In genomic region chr2:223052710-223053261, GRCh38 we compare ENCODE assay signal across 10 cellular contexts. TPM values are rescaled to one million over a fixed set of nuclear protein-coding genes. Genes with fewer than 3 reads are reported as not detected.
DNase-seq lines count a peak whose midpoint lies in the region; ATAC-seq and TF ChIP-seq lines count a peak whose summit lies in the region.
"Had no signal": no experiment of that assay in that cellular context is flagged by ENCODE, and none has a peak within 500 bp of the region (broad histone marks: within the 10 kb centered on the region; RNA-seq: fewer than 3 reads in every experiment).

No MANE protein-coding gene starts in this region.

- H3K36me3 ChIP-seq in mesenchymal stem cell (ENCODE audit: control insufficient read depth in 1 of 2, insufficient read depth in 2 of 2, low read depth in 1 of 2, low read length in 2 of 2): no peaks in the 10 kb centered on the region

- DNase-seq in HFFc6 (no peak), coronary artery (ENCODE audit: low spot score) (peak; percentile 75), mesenchymal stem cell (peak; percentile 47), substantia nigra (lab: John Stamatoyannopoulos, UW) (no peak), inferior parietal cortex (ENCODE audit: extremely low spot score) (no peak), NCI-H1694 treated with DMSO at 0.1 percent for 48 hours (lab: John Stamatoyannopoulos, UW) (no peak), superior temporal gyrus (ENCODE audit: extremely low spot score) (no peak)
- DNase-seq: activated naive CD8-positive, alpha-beta T cell treated with anti-CD3 and anti-CD28 coated beads, Interleukin-2, amount 10 ng/mL, durations not matched to agents 7 days and 5 days; NCI-H774 had no signal

- H3K9me3 ChIP-seq in mesenchymal stem cell (ENCODE audit: control insufficient read depth, low read length): no peaks in the 10 kb centered on the region

- H3K27ac ChIP-seq in coronary artery (peak overlapping the region; percentile 90 to 96), mesenchymal stem cell (ENCODE audit: low read length, poor library complexity, severe bottlenecking) (no peak overlapping the region), substantia nigra (ENCODE audit: low read depth, low read length, poor library complexity, severe bottlenecking) (peak overlapping the region; percentile 4)

- H3K4ac ChIP-seq in mesenchymal stem cell (ENCODE audit: low read depth in 1 of 2, low read length in 2 of 2): peak overlapping the region; percentile 0 to 70

- H2AK5ac ChIP-seq in mesenchymal stem cell (ENCODE audit: low read length, severe bottlenecking): no peak overlapping the region

- H3K4me1 ChIP-seq in mesenchymal stem cell (ENCODE audit: control insufficient read depth, insufficient read depth, low read depth, low read length): peaks cover 3% of the 10 kb centered on the region

- 92% methylated on average over 29 of the region's 29 CpGs for WGBS in mesenchymal stem cell

- no peak for ATAC-seq in HG03097 (IDR thresholded peaks at IDR 0.05; ENCODE audit: low FRiP score, unreplicated experiment)

- H3K36me3 Mint-ChIP-seq in HFFc6 (ENCODE audit: low read depth): peaks cover 20% of the 10 kb centered on the region
- H3K36me3 Mint-ChIP-seq: activated naive CD8-positive, alpha-beta T cell treated with anti-CD3 and anti-CD28 coated beads, Interleukin-2, amount 10 ng/mL, durations not matched to agents 7 days and 5 days had no signal

- H3K4me1 Mint-ChIP-seq in HFFc6 (ENCODE audit: low read depth): peaks cover 83% of the 10 kb centered on the region
- H3K4me1 Mint-ChIP-seq: activated naive CD8-positive, alpha-beta T cell treated with anti-CD3 and anti-CD28 coated beads, Interleukin-2, amount 10 ng/mL, durations not matched to agents 7 days and 5 days had no signal

- H3K4me2 ChIP-seq in mesenchymal stem cell (ENCODE audit: low read length, poor library complexity, severe bottlenecking): no peak overlapping the region

- no peaks in the 10 kb centered on the region for H3K79me1 ChIP-seq in mesenchymal stem cell (replicated peaks; ENCODE audit: low read length, poor library complexity, severe bottlenecking)

- peak overlapping the region in 1 of 2 experiments; percentile 91 for H3K14ac ChIP-seq in mesenchymal stem cell (ENCODE audit: low read length in 2 of 2)

- H3K23ac ChIP-seq in mesenchymal stem cell (ENCODE audit: low read length in 2 of 2): no peak overlapping the region

- H3K4me3 Mint-ChIP-seq in HFFc6: peak overlapping the region; percentile 91
- H3K4me3 Mint-ChIP-seq: activated naive CD8-positive, alpha-beta T cell treated with anti-CD3 and anti-CD28 coated beads, Interleukin-2, amount 10 ng/mL, durations not matched to agents 7 days and 5 days had no signal

- no peak overlapping the region for H2BK5ac ChIP-seq in mesenchymal stem cell (ENCODE audit: low read depth, low read length, poor library complexity, severe bottlenecking)

- H3K9ac ChIP-seq in mesenchymal stem cell (ENCODE audit: low read length): peak overlapping the region; percentile 83

- peak overlapping the region; percentile 60 to 99 for H2BK12ac ChIP-seq in mesenchymal stem cell (ENCODE audit: low read length in 2 of 2)

- H3K27ac Mint-ChIP-seq in HFFc6: peak overlapping the region; percentile 87
- H3K27ac Mint-ChIP-seq: activated naive CD8-positive, alpha-beta T cell treated with anti-CD3 and anti-CD28 coated beads, Interleukin-2, amount 10 ng/mL, durations not matched to agents 7 days and 5 days had no signal

- no peaks in the 10 kb centered on the region for H3K27me3 ChIP-seq in mesenchymal stem cell (ENCODE audit: control insufficient read depth in 1 of 2, insufficient read depth in 1 of 2, low read length in 2 of 2)

- H3K9me3 Mint-ChIP-seq in HFFc6: no peaks in the 10 kb centered on the region
- H3K9me3 Mint-ChIP-seq: activated naive CD8-positive, alpha-beta T cell treated with anti-CD3 and anti-CD28 coated beads, Interleukin-2, amount 10 ng/mL, durations not matched to agents 7 days and 5 days had no signal

- H2AFZ ChIP-seq in mesenchymal stem cell (ENCODE audit: low read depth, low read length): no peak overlapping the region

- H3K27me3 Mint-ChIP-seq in HFFc6 (ENCODE audit: insufficient read depth): no peaks in the 10 kb centered on the region

- H4K91ac ChIP-seq in mesenchymal stem cell (ENCODE audit: low read length): peak overlapping the region; percentile 52

- no peak for TF ChIP-seq CTCF in HFFc6 (IDR thresholded peaks at IDR 0.05)
- TF ChIP-seq CTCF in coronary artery (IDR thresholded peaks at IDR 0.05): no peak

- peak overlapping the region; percentile 29 for H2BK15ac ChIP-seq in mesenchymal stem cell (ENCODE audit: low read depth, poor library complexity, severe bottlenecking)

- H2BK120ac ChIP-seq in mesenchymal stem cell (ENCODE audit: low read depth, low read length): peak overlapping the region; percentile 29

- peak overlapping the region; percentile 7 to 95 for H3K18ac ChIP-seq in mesenchymal stem cell (ENCODE audit: low read depth in 1 of 2, low read length in 2 of 2)

- H3K4me3 ChIP-seq in coronary artery: peak overlapping the region; percentile 70
- peak overlapping the region in 1 of 2 experiments; percentile 85 for H3K4me3 ChIP-seq in mesenchymal stem cell (ENCODE audit: insufficient read depth in 1 of 2, low read depth in 1 of 2, low read length in 2 of 2)

- H4K8ac ChIP-seq in mesenchymal stem cell (ENCODE audit: low read length): peak overlapping the region; percentile 22

RNA-seq across cellular contexts. Expression of gene KCNE4, which starts 0.8 kb away (rescaled TPM):
- 10 to 100 TPM in 1 of 6 experiments, 1 to 10 TPM in 5; 4.6 to 10.5 (median 5.0) TPM for total RNA-seq in HFFc6 (2021; fragmentation: NEBNext Ultra II Directional; extraction: Animal tissue kit (Norgen Biotek cat#: 25700))
- 46.9 TPM for polyA plus RNA-seq in mesenchymal stem cell (2013, experiment 1 of 2)
- 47.3 TPM for polyA plus RNA-seq in mesenchymal stem cell (2013, experiment 2 of 2)
- total RNA-seq: activated naive CD8-positive, alpha-beta T cell treated with anti-CD3 and anti-CD28 coated beads, Interleukin-2, amount 10 ng/mL, durations not matched to agents 7 days and 5 days had no signal

Comparison
In these comparisons a context has a peak if more than half of its experiments do, and no peak if none do; other contexts are left out.
1. DNase-seq: peak in coronary artery (single experiment) and mesenchymal stem cell (single experiment); none in HFFc6 (single experiment), substantia nigra (0 of 49), inferior parietal cortex (single experiment), NCI-H1694 treated with DMSO at 0.1 percent for 48 hours (single experiment) and superior temporal gyrus (single experiment).